Comparison of ENCODE assay signal across 8 cellular contexts in the genomic region with DNA sequence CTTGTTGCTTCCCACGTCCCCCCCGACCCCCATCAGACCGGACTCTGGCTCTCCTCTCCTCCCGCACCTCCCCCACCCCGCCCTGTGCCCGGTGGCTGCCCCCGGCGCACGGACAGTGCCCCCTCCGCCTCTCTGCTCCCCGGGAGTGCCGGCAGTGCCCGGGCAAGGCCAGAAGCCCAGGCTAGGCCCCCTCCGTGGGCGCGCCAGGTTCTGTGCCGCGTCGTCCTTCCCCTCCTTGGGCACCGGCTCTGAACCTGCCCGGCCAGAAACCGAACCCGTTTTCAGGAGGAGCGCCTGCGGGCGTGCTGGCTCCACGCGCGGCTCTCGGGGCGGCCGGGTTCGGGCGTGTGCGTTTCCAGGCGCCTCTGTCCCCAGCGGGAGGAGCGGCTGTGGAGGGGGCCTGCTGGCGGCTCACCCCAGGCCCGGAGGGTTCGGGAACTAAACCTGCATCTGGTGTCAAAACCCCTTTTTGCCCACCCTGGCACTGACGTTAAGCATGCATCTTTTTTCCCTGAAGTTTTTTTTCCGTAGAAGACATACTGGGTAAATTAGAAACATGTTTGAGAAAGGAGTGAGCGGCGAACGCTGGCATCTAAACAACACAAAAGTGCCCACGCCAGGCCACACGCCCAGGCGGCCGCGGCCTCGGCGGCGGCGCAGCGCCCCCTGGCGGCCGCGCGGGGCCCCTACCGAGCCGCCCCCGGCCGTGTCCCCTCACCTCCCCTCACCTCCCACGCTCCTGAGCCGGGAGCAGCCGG.
A peak's percentile ranks its signal among the peaks of the same experiment; 100 is the strongest.
DNase-seq lines count a peak whose midpoint lies in the region; ATAC-seq, FAIRE-seq and TF ChIP-seq lines count a peak whose summit lies in the region.

No MANE protein-coding gene starts in this region.

- WGBS in right cardiac atrium: under 1% methylated on average over 67 of the region's 67 CpGs
- 0 to 1% (median 1%) methylated on average over 45 to 67 of the region's 67 CpGs for WGBS in psoas muscle, 3 donors

- H3K4me1 ChIP-seq in right cardiac atrium (ENCODE audit: control insufficient read depth, insufficient read depth, low read length): peaks cover 3% of the 10 kb centered on the region
- peaks cover 8% of the 10 kb centered on the region for H3K4me1 ChIP-seq in psoas muscle

- ATAC-seq in GM21447 (IDR thresholded peaks at IDR 0.05; ENCODE audit: unreplicated experiment) (peak; percentile 57), right cardiac atrium (peak; percentile 84 to 88), psoas muscle (peak; percentile 89 to 92 (median 90))

- H3K27ac ChIP-seq in right cardiac atrium (ENCODE audit: low read length) (peak overlapping the region; percentile 92), psoas muscle (peak overlapping the region; percentile 81)

- no peaks in the 10 kb centered on the region for H3K27me3 ChIP-seq in right cardiac atrium (ENCODE audit: control insufficient read depth, insufficient read depth)
- no peaks in the 10 kb centered on the region for H3K27me3 ChIP-seq in psoas muscle (ENCODE audit: insufficient read depth in 3 of 3, low read length in 2 of 3)

- H3K4me3 ChIP-seq in right cardiac atrium (ENCODE audit: low read length) (peak overlapping the region; percentile 63), psoas muscle (peak overlapping the region; percentile 79)

- H3K9me3 ChIP-seq in right cardiac atrium (ENCODE audit: control insufficient read depth, low read length): no peaks in the 10 kb centered on the region
- H3K9me3 ChIP-seq in psoas muscle: no peaks in the 10 kb centered on the region

- no peak for FAIRE-seq in urothelium cell line (lab: Jason Lieb, UNC)

- H3K36me3 ChIP-seq in psoas muscle (ENCODE audit: insufficient read depth in 1 of 2, low read depth in 1 of 2): no peaks in the 10 kb centered on the region

- peak; percentile 99 for TF ChIP-seq CTCF in psoas muscle (IDR thresholded peaks at IDR 0.05)

- DNase-seq in DMS 273 treated with DMSO at 0.1 percent for 48 hours (lab: John Stamatoyannopoulos, UW) (peak; percentile 31), Kasumi-1 (lab: John Stamatoyannopoulos, UW) (peak; percentile 39 to 47), T-helper 22 cell (ENCODE audit: low read depth) (peak; percentile 20), anterior cingulate cortex (lab: John Stamatoyannopoulos, UW) (peak in 54 of 58 donors; percentile 14 to 83 (median 58)), right cardiac atrium (peak; percentile 67 to 89 (median 85)), psoas muscle (peak; percentile 67 to 79), urothelium cell line (ENCODE audit: low spot score) (peak; percentile 91)

- intact Hi-C loops in right cardiac atrium (cut with DNase I): loop anchor here (2.0 to 10.0 kb wide), 7 partner anchors 90 to 340 kb away; a partner anchor contains a TSS
- intact Hi-C loops in psoas muscle (cut with DNase I): loop anchor here (2.0 to 10.0 kb wide), 4 partner anchors 258 to 530 kb away; no protein-coding TSS in a partner anchor

Comparison
In these comparisons a context has a peak if more than half of its experiments do, and no peak if none do; other contexts are left out.
1. Peak in every context shown above with its lines: DNase-seq, ATAC-seq, H3K4me3 ChIP-seq and H3K27ac ChIP-seq.
2. DNase-seq: peak in every context shown above with its lines; median percentile 91 in urothelium cell line; 85 in right cardiac atrium; 73 in psoas muscle; 58 in anterior cingulate cortex; 43 in Kasumi-1; 31 in DMS 273 treated with DMSO at 0.1 percent for 48 hours; 20 in T-helper 22 cell.